Comparison of ENCODE assay signal across 1 cellular context in genomic region chr4:146508229-146508939, GRCh38.
TF ChIP-seq lines count a peak whose summit lies in the region.

No MANE protein-coding gene starts in this region.

TF ChIP-seq in endothelial cell of umbilical vein, 7 proteins besides CTCF, POLR2A, EP300 and RAD21:
- TF ChIP-seq EZH2 (IDR thresholded peaks at IDR 0.05; ENCODE audit: borderline replicate concordance, low read depth, low read length, severe bottlenecking) (no peak), JUN (IDR thresholded peaks at IDR 0.05; ENCODE audit: borderline replicate concordance, insufficient read depth, insufficient read length, low read depth) (peak; percentile 2)
